Comparison of ENCODE assay signal across 34 cellular contexts in genomic region chr5:120874463-120874862, GRCh38.
DNase-seq lines count a peak whose midpoint lies in the region; ATAC-seq, FAIRE-seq and TF ChIP-seq lines count a peak whose summit lies in the region.
"Had no signal": no experiment of that assay in that cellular context is flagged by ENCODE, and none has a peak within 500 bp of the region (broad histone marks: within the 10 kb centered on the region; RNA-seq: fewer than 3 reads in every experiment).

No MANE protein-coding gene starts in this region.

- no peak for TF ChIP-seq CTCF in SK-N-SH (IDR thresholded peaks at IDR 0.05)
- no peak for TF ChIP-seq CTCF in breast epithelium (IDR thresholded peaks at IDR 0.05)

- peaks cover 10% of the 10 kb centered on the region for H3F3A ChIP-seq in SK-N-SH (replicated peaks; ENCODE audit: insufficient read depth)

- TF ChIP-seq POLR2A in breast epithelium (IDR thresholded peaks at IDR 0.05) (no peak), GM18505 (IDR thresholded peaks at IDR 0.05; ENCODE audit: borderline replicate concordance, extremely low read depth, insufficient read depth, insufficient read length) (no peak)

- no peaks in the 10 kb centered on the region for H3K27me3 ChIP-seq in SK-N-SH (ENCODE audit: insufficient read depth)
- H3K27me3 ChIP-seq in breast epithelium = no peaks in the 10 kb centered on the region
- H3K27me3 ChIP-seq: BE2C; BLaER1; BLaER1 treated with 17β-estradiol and CSF1 and Interleukin-3, amounts not matched to agents 10 nM and 100 nM had no signal

- no peaks in the 10 kb centered on the region for H3K79me2 ChIP-seq in SK-N-SH (ENCODE audit: insufficient read depth)

- no peaks in the 10 kb centered on the region for H3K9me2 ChIP-seq in SK-N-SH

- peak; percentile 14 for FAIRE-seq in colon (lab: Jason Lieb, UNC)
- no peak for FAIRE-seq in frontal cortex (lab: Jason Lieb, UNC)
- FAIRE-seq: A549, D721Med had no signal

- intact Hi-C loops in breast epithelium (cut with DNase I; ENCODE audit: low total_unique reads) = no loop called here

- TF ChIP-seq RAD21 in SK-N-SH (IDR thresholded peaks at IDR 0.05; ENCODE audit: low read length) = no peak

- no peak for TF ChIP-seq EP300 in SK-N-SH (IDR thresholded peaks at IDR 0.05; ENCODE audit: borderline replicate concordance in 1 of 2, low read depth in 1 of 2, low read length in 1 of 2)

- H3K36me3 ChIP-seq in SK-N-SH (replicated peaks in 1 of 2; ENCODE audit: control insufficient read depth in 1 of 2, insufficient read depth in 2 of 2, low read length in 1 of 2) (no peaks in the 10 kb centered on the region), breast epithelium (no peaks in the 10 kb centered on the region)
- H3K36me3 ChIP-seq: BE2C; BLaER1; BLaER1 treated with 17β-estradiol and CSF1 and Interleukin-3, amounts not matched to agents 10 nM and 100 nM had no signal

- H3K27ac ChIP-seq in SK-N-SH (ENCODE audit: low read depth in 2 of 2, low read length in 1 of 2) (0 out of 4 replicates have a peak overlapping the region, but pooled peaks of 1 of the 2 experiments have one; percentile 88), breast epithelium (no peak overlapping the region)
- H3K27ac ChIP-seq: 22Rv1; A549; BLaER1; BLaER1 treated with 17β-estradiol and CSF1 and Interleukin-3, amounts not matched to agents 10 nM and 100 nM; C4-2B had no signal

- DNase-seq in SK-N-DZ (ENCODE audit: low spot score) (peak; percentile 9), SK-N-SH (no peak), breast epithelium (ENCODE audit: low spot score in 2 of 2) (no peak), frontal cortex (ENCODE audit: low spot score in 2 of 2) (no peak)
- DNase-seq: 8988T; ACHN; AML-193; BE2C; C1 segment of cervical spinal cord; Caco-2; Calu3; CD4-positive, alpha-beta memory T cell; CD4-positive, alpha-beta T cell; CD4-positive, CD25-positive, alpha-beta regulatory T cell; CD8-positive, alpha-beta memory T cell; CD8-positive, alpha-beta T cell; COR-L47; DMS 273 treated with DMSO at 0.1 percent for 48 hours; DMS153; DMS53; DMS79; DMS79 treated with DMSO at 0.1 percent for 48 hours; DND-41; EL had no signal

- H3K4me1 ChIP-seq in SK-N-SH (ENCODE audit: control insufficient read depth in 1 of 2, insufficient read depth in 2 of 2, low read depth in 1 of 2, low read length in 1 of 2) (peaks cover 0 to 7% of the 10 kb centered on the region in 2 experiments; a peak in 2 of 4 replicates), breast epithelium (no peaks in the 10 kb centered on the region)
- H3K4me1 ChIP-seq: A549; BLaER1; BLaER1 treated with 17β-estradiol and CSF1 and Interleukin-3, amounts not matched to agents 10 nM and 100 nM; Caco-2 had no signal

- no peak overlapping the region for H3K9ac ChIP-seq in SK-N-SH
- H3K9ac ChIP-seq: BLaER1; BLaER1 treated with 17β-estradiol and CSF1 and Interleukin-3, amounts not matched to agents 10 nM and 100 nM had no signal

- no peak overlapping the region for H3K4me3 ChIP-seq in SK-N-SH (ENCODE audit: low read depth in 2 of 2, low read length in 1 of 2)
- no peak overlapping the region for H3K4me3 ChIP-seq in breast epithelium
- H3K4me3 ChIP-seq: A549; BLaER1; BLaER1 treated with 17β-estradiol and CSF1 and Interleukin-3, amounts not matched to agents 10 nM and 100 nM had no signal

- H3K4me2 ChIP-seq in SK-N-SH = no peak overlapping the region
- H3K4me2 ChIP-seq: A549; BLaER1; BLaER1 treated with 17β-estradiol and CSF1 and Interleukin-3, amounts not matched to agents 10 nM and 100 nM had no signal

- peak overlapping the region; percentile 23; the same call in 1 of the 2 replicates for H2AFZ ChIP-seq in SK-N-SH (ENCODE audit: low read depth)

- H4K20me1 ChIP-seq in SK-N-SH (ENCODE audit: insufficient read depth) = no peaks in the 10 kb centered on the region
- H4K20me1 ChIP-seq: BLaER1; BLaER1 treated with 17β-estradiol and CSF1 and Interleukin-3, amounts not matched to agents 10 nM and 100 nM had no signal

- CTCF ChIA-PET in SK-N-SH (lab: Yijun Ruan, JAX) = no interaction called here

- H3K9me3 ChIP-seq in SK-N-SH (no peaks in the 10 kb centered on the region), breast epithelium (no peaks in the 10 kb centered on the region)
- H3K9me3 ChIP-seq: A549; BE2C; BLaER1; BLaER1 treated with 17β-estradiol and CSF1 and Interleukin-3, amounts not matched to agents 10 nM and 100 nM; Caco-2 had no signal

- POLR2A ChIA-PET in SK-N-SH (lab: Yijun Ruan, JAX) = no interaction called here

- ATAC-seq in SK-N-SH treated with all-trans-retinoic acid at 6 μM for 48 hours (no peak), GM18505 (IDR thresholded peaks at IDR 0.05; ENCODE audit: unreplicated experiment) (no peak), HG03159 (IDR thresholded peaks at IDR 0.05; ENCODE audit: unreplicated experiment) (no peak)
- ATAC-seq: A549; CD8-positive, alpha-beta T cell had no signal

TF ChIP-seq in SK-N-SH, 30 proteins besides CTCF, POLR2A, EP300 and RAD21:
- TF ChIP-seq RCOR1 (IDR thresholded peaks at IDR 0.05; ENCODE audit: low read length) (peak; percentile 60; the same call in 1 of the 2 replicates), USF1 (IDR thresholded peaks at IDR 0.05; ENCODE audit: borderline replicate concordance, low read depth) (no peak)

TF ChIP-seq in SK-N-SH treated with all-trans-retinoic acid at 6 μM for 48 hours, 23 proteins besides CTCF, POLR2A, EP300 and RAD21 (continues in another document):
- TF ChIP-seq ISL1 (CRISPR knock-in tag; IDR thresholded peaks at IDR 0.05) (no peak), ZFP3 (CRISPR knock-in tag; IDR thresholded peaks at IDR 0.05) (no peak), ZFP30 (CRISPR knock-in tag; IDR thresholded peaks at IDR 0.05) (no peak), CREB5 (CRISPR knock-in tag; IDR thresholded peaks at IDR 0.05; ENCODE audit: low read depth) (no peak), RARB (CRISPR knock-in tag; IDR thresholded peaks at IDR 0.05) (no peak), ZC3H10 (CRISPR knock-in tag; IDR thresholded peaks at IDR 0.05) (no peak), POU6F1 (CRISPR knock-in tag; IDR thresholded peaks at IDR 0.05; ENCODE audit: borderline replicate concordance, low read depth) (no peak), TOX (CRISPR knock-in tag; IDR thresholded peaks at IDR 0.05; ENCODE audit: borderline replicate concordance) (no peak), PPARA (CRISPR knock-in tag; IDR thresholded peaks at IDR 0.05; ENCODE audit: borderline replicate concordance) (no peak), CSRNP3 (CRISPR knock-in tag; IDR thresholded peaks at IDR 0.05) (no peak), BACH2 (CRISPR knock-in tag; IDR thresholded peaks at IDR 0.05; ENCODE audit: borderline replicate concordance) (0 out of 2 replicates have a peak, but pooled peaks have one; percentile 6), ESRRG (CRISPR knock-in tag; IDR thresholded peaks at IDR 0.05) (no peak), OSR1 (CRISPR knock-in tag; IDR thresholded peaks at IDR 0.05) (no peak), PATZ1 (CRISPR knock-in tag; IDR thresholded peaks at IDR 0.05; ENCODE audit: borderline replicate concordance) (no peak)
